ENCODE assay signal across 1 cellular context in the genomic region with DNA sequence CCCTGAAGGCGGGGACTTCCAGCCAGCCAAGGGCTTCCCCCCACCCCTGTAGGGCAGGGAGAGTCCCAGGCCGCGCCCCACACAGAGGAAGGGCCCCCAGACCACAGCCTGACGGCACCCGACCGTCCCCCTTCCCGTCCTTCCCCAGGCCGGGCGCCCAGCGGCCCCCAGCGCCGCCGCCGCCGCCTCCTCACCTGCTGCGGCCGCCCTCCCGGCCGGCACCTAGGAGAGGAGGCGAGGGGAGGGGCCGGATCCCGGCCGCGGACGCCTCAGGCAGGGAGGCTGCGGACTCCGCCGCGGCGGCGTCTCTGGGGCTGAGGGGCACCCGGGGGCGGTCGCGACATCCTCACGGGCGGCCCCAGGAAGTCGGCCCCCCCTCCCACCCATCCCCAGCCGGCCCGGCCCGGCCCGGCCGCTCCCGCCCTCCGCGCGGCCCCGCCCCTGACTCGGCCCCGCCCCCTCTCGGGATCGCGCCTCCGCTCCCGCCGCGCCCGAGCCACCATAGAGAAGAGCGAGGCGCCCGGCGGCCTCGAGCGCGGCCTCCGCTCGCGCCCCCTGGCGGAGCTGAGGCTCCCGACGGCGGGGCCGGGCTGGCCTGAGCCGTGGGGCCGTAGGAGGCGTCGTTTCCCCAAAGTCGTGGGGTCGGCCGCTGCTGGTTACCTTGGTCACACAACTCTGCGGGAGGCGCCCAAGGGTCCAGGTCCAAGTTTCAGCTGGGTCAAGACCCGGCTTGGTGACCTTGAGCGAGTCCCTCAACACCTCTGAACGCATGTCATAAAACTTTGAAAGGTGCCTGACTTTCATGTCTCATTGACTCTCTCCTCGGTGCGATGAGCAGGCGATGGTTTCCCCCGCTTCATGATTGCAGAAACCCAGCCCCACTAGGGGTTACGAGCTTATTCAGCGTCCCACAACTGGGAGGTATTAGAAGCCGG.
TF ChIP-seq lines count a peak whose summit lies in the region.

No MANE protein-coding gene starts in this region.

TF ChIP-seq in WTC11, 78 proteins besides CTCF, POLR2A, EP300 and RAD21 (continued from another document):
- no peak for TF ChIP-seq PREB (CRISPR knock-in tag; IDR thresholded peaks at IDR 0.05; ENCODE audit: borderline replicate concordance)
- no peak for TF ChIP-seq ZNF232 (CRISPR knock-in tag; IDR thresholded peaks at IDR 0.05)
